23 cellular contexts compared by ENCODE assay signal in the genomic region with DNA sequence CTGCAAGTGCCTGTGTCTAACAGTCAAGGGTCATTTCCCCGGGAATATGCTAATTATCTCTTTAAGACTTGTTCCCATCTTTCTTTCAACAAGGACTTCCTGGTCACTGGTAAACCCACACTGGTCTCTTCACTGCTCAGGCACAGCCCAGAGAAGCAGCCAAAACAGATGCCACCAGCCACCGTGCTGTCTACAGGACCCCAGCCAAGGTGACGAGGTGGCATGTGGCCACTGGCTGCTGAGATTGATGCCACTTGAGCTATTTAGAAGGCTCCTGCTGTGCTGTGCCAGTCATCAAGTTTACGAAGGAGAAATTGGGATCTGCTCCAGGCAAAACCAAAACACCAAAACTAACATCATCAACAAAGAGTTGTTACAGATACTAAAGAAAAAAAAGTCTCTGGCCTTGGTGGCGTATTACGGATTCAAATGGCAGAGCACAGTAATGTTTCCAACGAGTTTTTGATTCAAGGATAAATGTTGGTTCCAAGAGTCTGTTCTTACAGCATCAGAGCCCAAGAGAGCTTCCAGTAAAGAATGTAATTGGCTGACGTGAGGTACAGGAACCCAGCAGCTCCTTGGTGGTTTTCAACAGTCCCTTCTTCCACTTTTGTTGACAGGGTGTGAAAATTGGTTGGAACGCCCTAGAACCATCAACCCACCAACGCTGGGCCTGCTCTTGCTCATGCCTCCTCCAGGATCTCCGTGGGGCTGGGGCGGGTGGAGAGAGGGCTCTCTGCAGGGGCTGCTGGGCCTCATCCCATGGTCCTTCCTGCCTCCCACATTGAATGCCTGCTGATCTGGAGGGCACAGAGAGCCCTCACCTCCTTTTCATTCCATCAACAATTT.
DNase-seq lines count a peak whose midpoint lies in the region; ATAC-seq, FAIRE-seq and TF ChIP-seq lines count a peak whose summit lies in the region.
"Had no signal": no experiment of that assay in that cellular context is flagged by ENCODE, and none has a peak within 500 bp of the region (broad histone marks: within the 10 kb centered on the region; RNA-seq: fewer than 3 reads in every experiment).

No MANE protein-coding gene starts in this region.

- H2AFZ ChIP-seq in HepG2 (ENCODE audit: low read length), result no peak overlapping the region

- H3K9ac ChIP-seq in HepG2 (ENCODE audit: insufficient read depth, low read depth, low read length), result no peak overlapping the region

- H3K27ac ChIP-seq in right atrium auricular region, result no peak overlapping the region
- H3K27ac ChIP-seq in adrenal gland, result peak overlapping the region in 4 of 5 donors; percentile 33 to 68 (median 40)
- H3K27ac ChIP-seq in HepG2 (ENCODE audit: extremely low read length, insufficient read depth, low read length), result peak overlapping the region; percentile 44
- H3K27ac ChIP-seq in caudate nucleus (ENCODE audit: low read depth, low read length), result no peak overlapping the region
- H3K27ac ChIP-seq: body of pancreas, C4-2B, lower lobe of right lung, spleen had no signal

- CTCF ChIA-PET in HepG2 (lab: Yijun Ruan, JAX; ENCODE audit: low intra/inter-chr PET ratio, low total read pairs), result interaction anchor here (1.7 kb wide), 1 partner anchor 33 kb away, joined by 3 read pairs; no protein-coding TSS in a partner anchor
- CTCF ChIA-PET in activated CD4-positive, alpha-beta T cell treated with anti-CD3 and anti-CD28 coated beads, Interleukin-2, amount 10 ng/mL, durations not matched to agents 7 days and 5 days (lab: Charles Lee), result interaction anchor here (0.6 to 1.1 kb wide), 4 partner anchors 9 to 21 kb away, joined by 3 to 5 read pairs (median 4); no protein-coding TSS in a partner anchor

- H3K4me3 ChIP-seq in right atrium auricular region, result no peak overlapping the region
- H3K4me3 ChIP-seq in adrenal gland, result no peak overlapping the region
- no peak overlapping the region for H3K4me3 ChIP-seq in HepG2 (replicated peaks in 1 of 3; ENCODE audit: insufficient read depth in 1 of 3, low read depth in 2 of 3, low read length in 3 of 3)
- H3K4me3 ChIP-seq: body of pancreas, lower lobe of right lung, mucosa of descending colon, spleen had no signal

- H3K27me3 Mint-ChIP-seq in activated CD4-positive, alpha-beta T cell treated with anti-CD3 and anti-CD28 coated beads, Interleukin-2, amount 10 ng/mL, durations not matched to agents 7 days and 5 days, result peaks cover 4% of the 10 kb centered on the region
- H3K27me3 Mint-ChIP-seq: natural killer cell treated with Interleukin-12 subunit alpha and Interleukin-12 subunit beta and Interleukin-15 and Interleukin-18, amount 100 ng/mL, for 72 hours; type B pancreatic cell had no signal

- intact Hi-C loops in Right ventricle myocardium superior (cut with DNase I), result no loop called here
- intact Hi-C loops in adrenal gland (cut with DNase I), result no loop called here
- intact Hi-C loops in HepG2 (cut with micrococcal nuclease; ENCODE audit: unreplicated experiment), result no loop called here

- no peak for FAIRE-seq in HepG2 (lab: Jason Lieb, UNC)
- FAIRE-seq: GM18507 had no signal

- POLR2A ChIA-PET in HepG2 (lab: Yijun Ruan, JAX), result interaction anchor here (1.1 to 4.1 kb wide), 3 partner anchors 9 to 64 kb away, joined by 3 to 12 read pairs (median 4); a partner anchor contains a TSS
- POLR2A ChIA-PET in activated CD4-positive, alpha-beta T cell treated with anti-CD3 and anti-CD28 coated beads, Interleukin-2, amount 10 ng/mL, durations not matched to agents 7 days and 5 days (lab: Charles Lee), result no interaction called here

- no TSS peak for BruUV-seq in HepG2 (replicated peaks; lab: Mats Ljungman, UMichigan)

- no peaks in the 10 kb centered on the region for H3K9me3 Mint-ChIP-seq in activated CD4-positive, alpha-beta T cell treated with anti-CD3 and anti-CD28 coated beads, Interleukin-2, amount 10 ng/mL, durations not matched to agents 7 days and 5 days
- H3K9me3 Mint-ChIP-seq: activated T-cell treated with anti-CD3 and anti-CD28 coated beads, Interleukin-2, amount 50 U/mL, for 24 hours; natural killer cell treated with Interleukin-12 subunit alpha and Interleukin-12 subunit beta and Interleukin-15 and Interleukin-18, amount 100 ng/mL, for 72 hours; type B pancreatic cell had no signal

- no peak overlapping the region for H3K27ac Mint-ChIP-seq in activated CD4-positive, alpha-beta T cell treated with anti-CD3 and anti-CD28 coated beads, Interleukin-2, amount 10 ng/mL, durations not matched to agents 7 days and 5 days
- H3K27ac Mint-ChIP-seq: activated T-cell treated with anti-CD3 and anti-CD28 coated beads, Interleukin-2, amount 50 U/mL, for 24 hours; natural killer cell treated with Interleukin-12 subunit alpha and Interleukin-12 subunit beta and Interleukin-15 and Interleukin-18, amount 100 ng/mL, for 72 hours; type B pancreatic cell had no signal

- no peaks in the 10 kb centered on the region for H4K20me1 ChIP-seq in HepG2 (ENCODE audit: insufficient read depth, low read length)

- WGBS in adrenal gland, 4 donors, result 53 to 64% (median 62%) methylated on average over 7 to 12 of the region's 12 CpGs
- WGBS in HepG2 (ENCODE audit: low lambda C conversion rate), result 92% methylated on average over 10 of the region's 12 CpGs

- H3K9me3 ChIP-seq in right atrium auricular region, result no peaks in the 10 kb centered on the region
- H3K9me3 ChIP-seq in adrenal gland (replicated peaks in 1 of 3), result no peaks in the 10 kb centered on the region
- no peaks in the 10 kb centered on the region for H3K9me3 ChIP-seq in HepG2 (ENCODE audit: low read length)
- H3K9me3 ChIP-seq: body of pancreas, lower lobe of right lung, mucosa of descending colon, spleen had no signal

- no peak overlapping the region for H3K4me3 Mint-ChIP-seq in activated CD4-positive, alpha-beta T cell treated with anti-CD3 and anti-CD28 coated beads, Interleukin-2, amount 10 ng/mL, durations not matched to agents 7 days and 5 days
- H3K4me3 Mint-ChIP-seq: activated T-cell treated with anti-CD3 and anti-CD28 coated beads, Interleukin-2, amount 50 U/mL, for 24 hours; natural killer cell treated with Interleukin-12 subunit alpha and Interleukin-12 subunit beta and Interleukin-15 and Interleukin-18, amount 100 ng/mL, for 72 hours; type B pancreatic cell had no signal

- DNase-seq in Right ventricle myocardium superior (peak; percentile 81), right atrium auricular region (ENCODE audit: low spot score) (no peak), adrenal gland (peak in 3 of 7 donors; percentile 29 to 40 (median 39)), HepG2 (ENCODE audit: low spot score) (no peak), caudate nucleus (lab: John Stamatoyannopoulos, UW) (no peak)
- no peak for DNase-seq in activated CD4-positive, alpha-beta T cell treated with anti-CD3 and anti-CD28 coated beads, Interleukin-2, amount 10 ng/mL, durations not matched to agents 7 days and 5 days
- DNase-seq: activated CD4-positive, alpha-beta T cell treated with anti-CD3 and anti-CD28 coated beads for 48 hours; activated gamma-delta T cell treated with Interleukin-2 at 50 U/mL for 16 hours; activated T-cell treated with anti-CD3 and anti-CD28 coated beads, Interleukin-2, amount 50 U/mL, for 24 hours; body of pancreas; islet precursor cell; Karpas-422; lower lobe of right lung; mucosa of descending colon; retina; SIG-M5; spleen; stimulated activated CD4-positive, alpha-beta T cell treated with anti-CD3 and anti-CD28 coated beads, Interleukin-2, amount 100 ng/mL, for 48 hours had no signal

- H3K36me3 Mint-ChIP-seq in activated CD4-positive, alpha-beta T cell treated with anti-CD3 and anti-CD28 coated beads, Interleukin-2, amount 10 ng/mL, durations not matched to agents 7 days and 5 days (ENCODE audit: low read depth), result no peaks in the 10 kb centered on the region
- H3K36me3 Mint-ChIP-seq: natural killer cell treated with Interleukin-12 subunit alpha and Interleukin-12 subunit beta and Interleukin-15 and Interleukin-18, amount 100 ng/mL, for 72 hours; type B pancreatic cell had no signal

- peaks cover under 1% of the 10 kb centered on the region for H3K4me1 Mint-ChIP-seq in activated CD4-positive, alpha-beta T cell treated with anti-CD3 and anti-CD28 coated beads, Interleukin-2, amount 10 ng/mL, durations not matched to agents 7 days and 5 days

- H3K4me1 ChIP-seq in right atrium auricular region (no peaks in the 10 kb centered on the region), adrenal gland (replicated peaks in 1 of 2) (peaks cover 10 to 19% of the 10 kb centered on the region in 2 donors), HepG2 (ENCODE audit: insufficient read depth, low read length) (peaks cover 87% of the 10 kb centered on the region)

- H3K27me3 ChIP-seq in right atrium auricular region (no peaks in the 10 kb centered on the region), adrenal gland (no peaks in the 10 kb centered on the region), HepG2 (ENCODE audit: control insufficient read depth in 1 of 2, insufficient read depth in 2 of 2, low read length in 2 of 2) (no peaks in the 10 kb centered on the region)
- H3K27me3 ChIP-seq: body of pancreas had no signal

- TF ChIP-seq POLR2A in adrenal gland (IDR thresholded peaks at IDR 0.05) (no peak), HepG2 (IDR thresholded peaks at IDR 0.05; ENCODE audit: insufficient read depth in 1 of 2, low read depth in 2 of 2, low read length in 2 of 2) (no peak)

- H3K36me3 ChIP-seq in right atrium auricular region (no peaks in the 10 kb centered on the region), adrenal gland (replicated peaks in 1 of 2) (no peaks in the 10 kb centered on the region), HepG2 (replicated peaks in 1 of 2; ENCODE audit: control insufficient read depth in 1 of 2, insufficient read depth in 2 of 2, low read length in 2 of 2) (no peaks in the 10 kb centered on the region)
- H3K36me3 ChIP-seq: lower lobe of right lung, spleen had no signal

- no peak overlapping the region for H3K4me2 ChIP-seq in HepG2 (ENCODE audit: low read depth, low read length)

- in situ Hi-C loops in HepG2 (cut with HindIII; ENCODE audit: extremely low pct_ligation_motif_present, low pct_unique_long_range_greater_than_20kb), result loop anchor here (10.0 kb wide), 1 partner anchor 66 kb away; a partner anchor contains a TSS

- peaks cover 3% of the 10 kb centered on the region for H3K79me2 ChIP-seq in HepG2 (ENCODE audit: insufficient read depth, low read length)

- peak; percentile 94 for ATAC-seq in Right ventricle myocardium superior (ENCODE audit: poor library complexity)
- ATAC-seq in HepG2, result no peak
- no peak for ATAC-seq in HG03039 (IDR thresholded peaks at IDR 0.05; ENCODE audit: unreplicated experiment)
- ATAC-seq: body of pancreas; lower lobe of right lung; mucosa of descending colon; natural killer cell treated with Interleukin-12 subunit alpha and Interleukin-12 subunit beta and Interleukin-15 and Interleukin-18, amount 100 ng/mL, for 72 hours had no signal

- TF ChIP-seq RAD21 in HepG2 (CRISPR knock-in tag; IDR thresholded peaks at IDR 0.05), result no peak

- TF ChIP-seq CTCF in right atrium auricular region (IDR thresholded peaks at IDR 0.05) (no peak), adrenal gland (IDR thresholded peaks at IDR 0.05) (no peak), HepG2 (CRISPR knock-in tag; IDR thresholded peaks at IDR 0.05) (no peak)

- TF ChIP-seq EP300 in HepG2 (IDR thresholded peaks at IDR 0.05; ENCODE audit: low read depth in 2 of 2, low read length in 2 of 2) (no peak), HepG2 (CRISPR knock-in tag; IDR thresholded peaks at IDR 0.05; ENCODE audit: borderline replicate concordance) (no peak)

TF ChIP-seq in HepG2, 621 proteins besides CTCF, POLR2A, EP300 and RAD21 (continues in another document):
- TF ChIP-seq PTBP1 (IDR thresholded peaks at IDR 0.05; ENCODE audit: low read depth, low read length, poor library complexity, severe bottlenecking), result no peak

Comparison
In these comparisons a context has a peak if more than half of its experiments do, and no peak if none do; other contexts are left out.
1. H3K27ac ChIP-seq: peak in adrenal gland (4 of 5) and HepG2 (single experiment); none in right atrium auricular region (0 of 2) and caudate nucleus (single experiment).